ENCODE assay signal across 30 cellular contexts in the genomic region with DNA sequence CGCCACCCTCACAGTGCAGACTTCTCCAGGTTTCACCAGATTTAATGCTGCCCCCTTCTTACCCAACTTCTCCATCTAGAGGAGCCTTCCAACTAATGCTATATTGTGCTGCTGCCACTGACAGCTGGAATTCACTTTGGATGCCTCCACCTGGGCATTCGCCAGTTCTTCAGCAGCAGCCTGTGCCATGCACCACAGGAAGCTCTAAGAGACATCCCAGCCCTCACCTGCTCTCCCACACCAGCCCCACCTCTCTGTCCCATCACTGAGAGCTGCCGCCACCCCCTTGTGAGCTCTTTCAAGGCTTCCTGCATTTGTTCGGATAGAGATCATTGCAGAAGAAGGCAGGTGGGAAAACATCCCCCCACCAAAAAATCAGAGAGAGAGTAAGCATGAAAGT. TPM values are rescaled to one million over a fixed set of nuclear protein-coding genes. Genes with fewer than 3 reads are reported as not detected.
"Had no signal": no experiment of that assay in that cellular context is flagged by ENCODE, and none has a peak within 500 bp of the region (broad histone marks: within the 10 kb centered on the region; RNA-seq: fewer than 3 reads in every experiment).

No MANE protein-coding gene starts in this region.

- H3K4me3 ChIP-seq: heart right ventricle, lower lobe of right lung, mucosa of descending colon, smooth muscle cell, testis, vagina had no signal

- H3K4me1 Mint-ChIP-seq: neural crest cell had no signal

- DNase-seq: activated CD4-positive, alpha-beta T cell treated with anti-CD3 and anti-CD28 coated beads, Interleukin-2, amount 50 U/mL, for 4 hours; activated effector memory CD4-positive, alpha-beta T cell treated with Interleukin-2 at 50 U/mL for 16 hours; activated naive CD4-positive, alpha-beta T cell treated with anti-CD3 and anti-CD28 coated beads for 36 hours; activated naive CD8-positive, alpha-beta T cell treated with anti-CD3 and anti-CD28 coated beads, Interleukin-2, amount 10 ng/mL, durations not matched to agents 7 days and 5 days; activated T-cell treated with anti-CD3 and anti-CD28 coated beads, Interleukin-2, amount 50 U/mL, for 48 hours; amniotic stem cell; effector CD4-positive, alpha-beta T cell; heart right ventricle; left colon; lower lobe of right lung; mesendoderm; mucosa of descending colon; occipital lobe; stimulated activated CD4-positive, alpha-beta T cell treated with anti-CD3 and anti-CD28 coated beads, Interleukin-15, amount 100 ng/mL, for 24 hours; stimulated activated CD8-positive, alpha-beta memory T cell treated with anti-CD3 and anti-CD28 coated beads, Interleukin-4, amount 100 ng/mL, for 48 hours; stimulated activated naive CD4-positive, alpha-beta T cell; testis; trophoblast cell had no signal

- H3K4me2 ChIP-seq: smooth muscle cell had no signal

- H3K27me3 ChIP-seq: testis, vagina had no signal

- H3K27ac Mint-ChIP-seq: activated naive CD4-positive, alpha-beta T cell treated with anti-CD3 and anti-CD28 coated beads for 36 hours; activated naive CD8-positive, alpha-beta T cell treated with anti-CD3 and anti-CD28 coated beads, Interleukin-2, amount 10 ng/mL, durations not matched to agents 7 days and 5 days; dendritic cell treated with granulocyte-macrophage colony-stimulating factor and Interleukin-4, amounts not matched to agents 40 ng/mL and 50 ng/mL, for 4 days had no signal

- H3K27ac ChIP-seq: heart right ventricle, lower lobe of right lung, testis, vagina had no signal

- H3K4me1 ChIP-seq: lower lobe of right lung, testis, vagina had no signal

- H3K9me3 Mint-ChIP-seq: activated naive CD4-positive, alpha-beta T cell treated with anti-CD3 and anti-CD28 coated beads for 36 hours; activated naive CD8-positive, alpha-beta T cell treated with anti-CD3 and anti-CD28 coated beads, Interleukin-2, amount 10 ng/mL, durations not matched to agents 7 days and 5 days; dendritic cell treated with granulocyte-macrophage colony-stimulating factor and Interleukin-4, amounts not matched to agents 40 ng/mL and 50 ng/mL, for 4 days; neural crest cell had no signal

- H3K36me3 ChIP-seq: heart right ventricle, lower lobe of right lung, vagina had no signal

- H3K36me3 Mint-ChIP-seq: activated naive CD8-positive, alpha-beta T cell treated with anti-CD3 and anti-CD28 coated beads, Interleukin-2, amount 10 ng/mL, durations not matched to agents 7 days and 5 days had no signal

- FAIRE-seq: endometrium, TTC549 had no signal

- ATAC-seq: left colon, mucosa of descending colon, sciatic nerve had no signal

- H3K9me3 ChIP-seq: heart right ventricle, lower lobe of right lung, mucosa of descending colon, testis, vagina had no signal

- H3K4me3 Mint-ChIP-seq: activated naive CD4-positive, alpha-beta T cell treated with anti-CD3 and anti-CD28 coated beads for 36 hours; activated naive CD8-positive, alpha-beta T cell treated with anti-CD3 and anti-CD28 coated beads, Interleukin-2, amount 10 ng/mL, durations not matched to agents 7 days and 5 days; dendritic cell treated with granulocyte-macrophage colony-stimulating factor and Interleukin-4, amounts not matched to agents 40 ng/mL and 50 ng/mL, for 4 days; neural crest cell had no signal

RNA-seq across cellular contexts. Expression of a gene that starts 4.6 kb away (rescaled TPM):
- total RNA-seq: activated CD8-positive, alpha-beta memory T cell treated with anti-CD3 and anti-CD28 coated beads for 36 hours; activated naive CD4-positive, alpha-beta T cell treated with anti-CD3 and anti-CD28 coated beads for 36 hours; activated naive CD8-positive, alpha-beta T cell treated with anti-CD3 and anti-CD28 coated beads, Interleukin-2, amount 10 ng/mL, durations not matched to agents 7 days and 5 days; chondrocyte; epithelial cell of proximal tubule; fibroblast of villous mesenchyme; heart right ventricle; left colon; lower lobe of right lung; neural crest cell; occipital lobe; sciatic nerve; smooth muscle cell; testis had no signal
- polyA plus RNA-seq: heart right ventricle, smooth muscle cell had no signal

RNA-seq across cellular contexts. Expression of a gene that starts 23.6 kb away (rescaled TPM):
- total RNA-seq: activated CD8-positive, alpha-beta memory T cell treated with anti-CD3 and anti-CD28 coated beads for 36 hours; activated naive CD4-positive, alpha-beta T cell treated with anti-CD3 and anti-CD28 coated beads for 36 hours; activated naive CD8-positive, alpha-beta T cell treated with anti-CD3 and anti-CD28 coated beads, Interleukin-2, amount 10 ng/mL, durations not matched to agents 7 days and 5 days; chondrocyte; epithelial cell of proximal tubule; fibroblast of villous mesenchyme; heart right ventricle; left colon; neural crest cell; testis had no signal
- polyA plus RNA-seq: heart right ventricle had no signal

RNA-seq across cellular contexts. Expression of a gene that starts 38.3 kb away (rescaled TPM):
- total RNA-seq: activated CD8-positive, alpha-beta memory T cell treated with anti-CD3 and anti-CD28 coated beads for 36 hours; chondrocyte; epithelial cell of proximal tubule; fibroblast of villous mesenchyme; heart right ventricle; left colon; lower lobe of right lung; mucosa of descending colon; neural crest cell; occipital lobe; sciatic nerve; smooth muscle cell; vagina had no signal
- polyA plus RNA-seq: heart right ventricle, smooth muscle cell had no signal

RNA-seq across cellular contexts. Expression of a gene that starts 46.7 kb away (rescaled TPM):
- total RNA-seq: activated CD8-positive, alpha-beta memory T cell treated with anti-CD3 and anti-CD28 coated beads for 36 hours; activated naive CD4-positive, alpha-beta T cell treated with anti-CD3 and anti-CD28 coated beads for 36 hours; activated naive CD8-positive, alpha-beta T cell treated with anti-CD3 and anti-CD28 coated beads, Interleukin-2, amount 10 ng/mL, durations not matched to agents 7 days and 5 days; chondrocyte; epithelial cell of proximal tubule; fibroblast of villous mesenchyme; left colon; lower lobe of right lung; mucosa of descending colon; neural crest cell; occipital lobe; sciatic nerve had no signal
- polyA plus RNA-seq: heart right ventricle, smooth muscle cell had no signal

RNA-seq across cellular contexts. Expression of a gene that starts 55.4 kb away (rescaled TPM):
- total RNA-seq: activated CD8-positive, alpha-beta memory T cell treated with anti-CD3 and anti-CD28 coated beads for 36 hours; chondrocyte; epithelial cell of proximal tubule; fibroblast of villous mesenchyme; left colon; lower lobe of right lung; mucosa of descending colon; neural crest cell; occipital lobe; smooth muscle cell; vagina had no signal
- polyA plus RNA-seq: heart right ventricle, keratinocyte, smooth muscle cell had no signal
